In genomic region chr17:7045492-7046126, GRCh38 we compare ENCODE assay signal across 8 cellular contexts. TPM values are rescaled to one million over a fixed set of nuclear protein-coding genes. Genes with fewer than 3 reads are reported as not detected.
DNase-seq lines count a peak whose midpoint lies in the region; ATAC-seq and TF ChIP-seq lines count a peak whose summit lies in the region.

No MANE protein-coding gene starts in this region.

- DNase-seq in G401 (ENCODE audit: low spot score) (peak; percentile 93), LNCaP clone FGC (ENCODE audit: low read depth) (peak; percentile 73), SHP77 (lab: John Stamatoyannopoulos, UW) (peak; percentile 59 to 70), cerebellar cortex (ENCODE audit: low spot score) (peak; percentile 93), kidney glomerular epithelial cell (lab: John Stamatoyannopoulos, UW) (peak; percentile 78), COR-L47 (lab: John Stamatoyannopoulos, UW) (no peak)
- DNase-seq in stimulated activated naive CD8-positive, alpha-beta T cell treated with anti-CD3 and anti-CD28 coated beads, Interleukin-15, Interleukin-2, amounts not matched to agents 100 U/mL and 50 U/mL, for 24 hours = peak; percentile 44

- peak overlapping the region; percentile 54 for H3K4me3 ChIP-seq in LNCaP clone FGC (ENCODE audit: low read depth, low read length)

- in situ Hi-C loops in G401 (cut with HindIII; ENCODE audit: low sequenced_read_pairs) = no loop called here

- no peak for ATAC-seq in stimulated activated naive CD8-positive, alpha-beta T cell treated with anti-CD3 and anti-CD28 coated beads, Interleukin-15, Interleukin-2, amounts not matched to agents 100 U/mL and 50 U/mL, for 24 hours
- ATAC-seq in HG03354 (IDR thresholded peaks at IDR 0.05; ENCODE audit: poor library complexity, severe bottlenecking, unreplicated experiment) = no peak

- TF ChIP-seq CTCF in LNCaP clone FGC (IDR thresholded peaks at IDR 0.05; ENCODE audit: control insufficient read depth, extremely low read depth, insufficient read depth) = peak; percentile 83

RNA-seq across cellular contexts. Expression of gene SLC16A11, which starts 1.7 kb away (rescaled TPM):
- not detected in 2 replicates for total RNA-seq in G401 (2014; rRNA removed; shearing (Covaris generic))

RNA-seq across cellular contexts. Expression of gene SLC16A13, which starts 9.8 kb away (rescaled TPM):
- 5.3 and 9.8 TPM in 2 replicates for total RNA-seq in G401 (2014; rRNA removed; shearing (Covaris generic))

RNA-seq across cellular contexts. Expression of gene BCL6B, which starts 22.8 kb away (rescaled TPM):
- total RNA-seq in G401 (2014; rRNA removed; shearing (Covaris generic)) = not detected in 2 replicates

RNA-seq across cellular contexts. Expression of gene RNASEK, which starts 33.2 kb away (rescaled TPM):
- 189 and 195 TPM in 2 replicates for total RNA-seq in G401 (2014; rRNA removed; shearing (Covaris generic))

RNA-seq across cellular contexts. Expression of gene CLEC10A, which starts 34.4 kb away (rescaled TPM):
- total RNA-seq in G401 (2014; rRNA removed; shearing (Covaris generic)) = not detected in 2 replicates
